In genomic region chr6:105797313-105797970, GRCh38 we compare ENCODE assay signal across 18 cellular contexts.
A peak's percentile ranks its signal among the peaks of the same experiment; 100 is the strongest.
DNase-seq lines count a peak whose midpoint lies in the region; ATAC-seq and TF ChIP-seq lines count a peak whose summit lies in the region.
"Had no signal": no experiment of that assay in that cellular context is flagged by ENCODE, and none has a peak within 500 bp of the region (broad histone marks: within the 10 kb centered on the region; RNA-seq: fewer than 3 reads in every experiment).

No MANE protein-coding gene starts in this region.

- peak overlapping the region; percentile 58 for H2BK20ac ChIP-seq in IMR-90 (ENCODE audit: low read depth, low read length)

- H2BK5ac ChIP-seq in IMR-90 (ENCODE audit: low read depth, low read length, poor library complexity, severe bottlenecking), result peak overlapping the region; percentile 57

- peak overlapping the region; percentile 40 for H3K14ac ChIP-seq in IMR-90 (replicated peaks; ENCODE audit: low read depth, low read length)

- peak overlapping the region; percentile 79 for H2AK5ac ChIP-seq in IMR-90 (ENCODE audit: low read depth, low read length)

- no CpG with 5 or more reads among the region's 4 CpGs for WGBS in IMR-90 (ENCODE audit: extremely low coverage in 2 of 2, insufficient read length in 1 of 2), 2 experiments
- 76 to 82% methylated on average over 4 of the region's 4 CpGs for WGBS in esophagus, 2 donors
- 54 to 66% (median 58%) methylated on average over 4 of the region's 4 CpGs for WGBS in psoas muscle, 3 donors

- no peaks in the 10 kb centered on the region for H4K20me1 ChIP-seq in IMR-90 (ENCODE audit: insufficient read depth, low read length)

- CTCF ChIA-PET in AG04450 (lab: Charles Lee) (interaction anchor here (1.3 kb wide), 1 partner anchor 426 kb away, joined by 5 read pairs; no protein-coding TSS in a partner anchor), IMR-90 (lab: Yijun Ruan, JAX) (interaction anchor here (1.1 kb wide), 1 partner anchor 53 kb away, joined by 4 read pairs; no protein-coding TSS in a partner anchor)

- H3K9me1 ChIP-seq in IMR-90 (ENCODE audit: insufficient read depth, low read length), result peaks cover 11% of the 10 kb centered on the region

- peak overlapping the region; percentile 71; the same call in 2 of the 3 replicates for H2BK15ac ChIP-seq in IMR-90 (ENCODE audit: low read depth, low read length)

- H4K8ac ChIP-seq in IMR-90 (ENCODE audit: low read depth in 2 of 2, low read length in 2 of 2), result peak overlapping the region in 1 of 2 experiments; percentile 38; a peak in 1 of 4 replicates

- H4K5ac ChIP-seq in IMR-90 (ENCODE audit: low read depth, low read length), result peak overlapping the region; percentile 72

- in situ Hi-C loops in IMR-90 (cut with MboI; ENCODE audit: low sequenced_read_pairs), result no loop called here

- no peak overlapping the region for H3K56ac ChIP-seq in IMR-90 (ENCODE audit: extremely low read depth, insufficient read depth, low read length)

- H3K36me3 ChIP-seq in IMR-90 (ENCODE audit: control insufficient read depth, insufficient read depth, low read length), result no peaks in the 10 kb centered on the region
- H3K36me3 ChIP-seq in esophagus (ENCODE audit: control insufficient read depth in 2 of 2, insufficient read depth in 2 of 2, low read length in 1 of 2), result no peaks in the 10 kb centered on the region
- H3K36me3 ChIP-seq in psoas muscle (ENCODE audit: insufficient read depth in 1 of 2, low read depth in 1 of 2), result no peaks in the 10 kb centered on the region
- H3K36me3 ChIP-seq: esophagus muscularis mucosa, SJCRH30 had no signal

- H3K4me2 ChIP-seq in IMR-90 (ENCODE audit: low read depth, low read length), result peak overlapping the region; percentile 26

- no peak overlapping the region for H2AK9ac ChIP-seq in IMR-90 (replicated peaks; ENCODE audit: low read depth, low read length, poor library complexity)

- no peaks in the 10 kb centered on the region for H3K27me3 ChIP-seq in AG04450 (ENCODE audit: control insufficient read depth, insufficient read depth, low read length)
- H3K27me3 ChIP-seq in IMR-90 (ENCODE audit: control insufficient read depth, insufficient read depth, low read length), result no peaks in the 10 kb centered on the region
- H3K27me3 ChIP-seq in esophagus (ENCODE audit: control insufficient read depth in 1 of 2, insufficient read depth in 2 of 2, low read length in 2 of 2), result no peaks in the 10 kb centered on the region
- no peaks in the 10 kb centered on the region for H3K27me3 ChIP-seq in psoas muscle (ENCODE audit: insufficient read depth in 3 of 3, low read length in 2 of 3)
- H3K27me3 ChIP-seq: dorsolateral prefrontal cortex, esophagus muscularis mucosa, SJCRH30 had no signal

- peak overlapping the region; percentile 66 for H3K4ac ChIP-seq in IMR-90 (ENCODE audit: low read depth, low read length)

- DNase-seq in AG04450 (ENCODE audit: low read depth, low spot score), result no peak
- no peak for DNase-seq in IMR-90
- no peak for DNase-seq in psoas muscle
- DNase-seq in DMS79 treated with DMSO at 0.1 percent for 48 hours (lab: John Stamatoyannopoulos, UW), result no peak
- no peak for DNase-seq in NCI-H510A treated with DMSO at 0.1 percent for 48 hours (lab: John Stamatoyannopoulos, UW)
- no peak for DNase-seq in activated CD4-positive, CD25-positive, alpha-beta regulatory T cell treated with anti-CD3 and anti-CD28 coated beads, Interleukin-2, amount 50 U/mL, for 72 hours
- DNase-seq in SIG-M5 treated with dmso at 0.1 percent for 504 hours (lab: John Stamatoyannopoulos, UW; ENCODE audit: unreplicated experiment), result no peak
- DNase-seq: COR-L47; dorsolateral prefrontal cortex; KG1; mesendoderm; NCI-H1048; NCI-H526 treated with DMSO at 0.1 percent for 48 hours; nephron progenitor cell; SJCRH30; stimulated activated naive CD4-positive, alpha-beta T cell treated with Interleukin-2 at 50 U/mL for 16 hours had no signal

- no peak for TF ChIP-seq POLR2A in IMR-90 (IDR thresholded peaks at IDR 0.05; ENCODE audit: low read depth, low read length)

- H2BK120ac ChIP-seq in IMR-90 (ENCODE audit: low read depth, low read length), result peak overlapping the region; percentile 66

- no peak overlapping the region for H3K4me3 ChIP-seq in AG04450 (ENCODE audit: low read depth, low read length)
- H3K4me3 ChIP-seq in IMR-90 (ENCODE audit: insufficient read depth, low read depth, low read length), result no peak overlapping the region
- H3K4me3 ChIP-seq in esophagus (ENCODE audit: low read depth in 1 of 2, low read length in 2 of 2), result no peak overlapping the region
- peak overlapping the region; percentile 37 for H3K4me3 ChIP-seq in psoas muscle
- H3K4me3 ChIP-seq: dorsolateral prefrontal cortex, esophagus muscularis mucosa, SJCRH30 had no signal

- POLR2A ChIA-PET in AG04450 (lab: Yijun Ruan, JAX), result interaction anchor here (0.7 kb wide), 1 partner anchor 33 kb away, joined by 3 read pairs; no protein-coding TSS in a partner anchor
- POLR2A ChIA-PET in IMR-90 (lab: Charles Lee; ENCODE audit: unreplicated experiment), result no interaction called here

- no peak overlapping the region for H2AFZ ChIP-seq in IMR-90 (replicated peaks; ENCODE audit: low read length, poor library complexity)

- H3K4me1 ChIP-seq in IMR-90 (ENCODE audit: control insufficient read depth, insufficient read depth, low read length), result peaks cover 11% of the 10 kb centered on the region
- peaks cover 0 to 9% of the 10 kb centered on the region in 2 donors for H3K4me1 ChIP-seq in esophagus (ENCODE audit: control insufficient read depth in 2 of 2, insufficient read depth in 2 of 2, low read length in 1 of 2)
- H3K4me1 ChIP-seq in psoas muscle, result peaks cover 52% of the 10 kb centered on the region
- H3K4me1 ChIP-seq: SJCRH30 had no signal

- H3K23ac ChIP-seq in IMR-90 (ENCODE audit: low read depth, low read length), result peak overlapping the region; percentile 15; the same call in 1 of the 2 replicates

- dilution Hi-C loops in IMR-90 (cut with HindIII; ENCODE audit: low sequenced_read_pairs, unreplicated experiment), result no loop called here

- BruUV-seq in IMR-90 (replicated peaks; lab: Mats Ljungman, UMichigan), result no TSS peak

- H3K27ac ChIP-seq in AG04450 (ENCODE audit: low read depth, low read length) (peak overlapping the region; percentile 63), IMR-90 (ENCODE audit: insufficient read depth, low read length) (peak overlapping the region; percentile 75; the same call in 1 of the 2 replicates), esophagus (ENCODE audit: low read depth in 2 of 2, low read length in 1 of 2) (peak overlapping the region; percentile 84 to 86), psoas muscle (peak overlapping the region; percentile 78)
- H3K27ac ChIP-seq: SJCRH30 had no signal

- TF ChIP-seq CTCF in AG04450 (IDR thresholded peaks at IDR 0.05; ENCODE audit: low read depth, low read length), result no peak
- TF ChIP-seq CTCF in IMR-90 (conservative IDR thresholded peaks at IDR 0.05; ENCODE audit: low read depth, low read length), result no peak
- TF ChIP-seq CTCF in psoas muscle (IDR thresholded peaks at IDR 0.05), result no peak

- peak overlapping the region; percentile 74; the same call in 1 of the 2 replicates for H4K91ac ChIP-seq in IMR-90 (ENCODE audit: insufficient read depth, low read depth, low read length)

- H3K9me3 ChIP-seq in AG04450 (ENCODE audit: control insufficient read depth, insufficient read depth, low read length) (no peaks in the 10 kb centered on the region), IMR-90 (ENCODE audit: control insufficient read depth, insufficient read depth, low read length) (no peaks in the 10 kb centered on the region), esophagus (ENCODE audit: control insufficient read depth in 2 of 2, insufficient read depth in 1 of 2, low read depth in 1 of 2, low read length in 1 of 2) (no peaks in the 10 kb centered on the region), psoas muscle (no peaks in the 10 kb centered on the region)
- H3K9me3 ChIP-seq: esophagus muscularis mucosa, SJCRH30 had no signal

- ATAC-seq in IMR-90 (ENCODE audit: low read depth) (no peak), psoas muscle (peak in 3 of 4 donors; percentile 3 to 43 (median 33))

- H3K9ac ChIP-seq in IMR-90 (ENCODE audit: low read depth, low read length), result no peak overlapping the region

- no peaks in the 10 kb centered on the region for H3K79me1 ChIP-seq in IMR-90 (ENCODE audit: low read depth in 1 of 2, low read length in 2 of 2)

- peak overlapping the region; percentile 90 for H3K18ac ChIP-seq in IMR-90 (ENCODE audit: low read depth, low read length)

- intact Hi-C loops in IMR-90 (cut with micrococcal nuclease) (loop anchor here (5.0 to 10.0 kb wide), 2 partner anchors 195 to 287 kb away; partner anchors contain the start of gene PRDM1), psoas muscle (cut with DNase I) (loop anchor here in 1 of 2 donors (10.0 kb wide), 1 partner anchor 197 kb away; no protein-coding TSS in a partner anchor)

- TF ChIP-seq RAD21 in IMR-90 (IDR thresholded peaks at IDR 0.05; ENCODE audit: low read length), result no peak

TF ChIP-seq in IMR-90, 13 proteins besides CTCF, POLR2A, EP300 and RAD21:
- TF ChIP-seq SMC3 (IDR thresholded peaks at IDR 0.05; ENCODE audit: low read depth, low read length) (no peak), CEBPB (IDR thresholded peaks at IDR 0.05; ENCODE audit: low read depth, low read length) (no peak), CHD1 (IDR thresholded peaks at IDR 0.05; ENCODE audit: low read depth, low read length) (no peak), NFE2L2 (IDR thresholded peaks at IDR 0.05; ENCODE audit: low read depth, low read length) (no peak), MXI1 (IDR thresholded peaks at IDR 0.05; ENCODE audit: borderline replicate concordance, low read depth, low read length) (no peak), BHLHE40 (IDR thresholded peaks at IDR 0.05; ENCODE audit: low read depth, low read length) (no peak), MAZ (IDR thresholded peaks at IDR 0.05; ENCODE audit: borderline replicate concordance, low read depth, low read length) (no peak)
